In the genomic region with DNA sequence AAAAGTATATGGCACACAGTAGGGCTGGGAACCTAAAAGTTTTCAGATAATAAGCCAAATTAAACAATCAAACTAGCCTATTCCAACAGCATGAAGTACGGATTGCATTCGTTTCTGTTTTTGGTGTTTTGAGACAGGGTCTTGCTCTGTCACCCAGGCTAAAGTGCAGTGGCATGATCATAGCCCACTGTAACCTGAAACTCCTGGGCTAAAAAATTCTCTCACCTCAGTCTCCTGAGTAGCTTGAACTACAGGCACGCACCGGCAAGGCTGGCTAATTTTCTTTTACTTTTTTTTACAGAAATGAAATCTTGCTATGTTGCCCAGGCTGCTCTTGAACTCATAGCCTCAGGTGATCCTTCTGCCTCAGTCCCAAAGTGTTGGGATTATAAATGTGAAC, we compare ENCODE assay signal across 2 cellular contexts.
A peak's percentile ranks its signal among the peaks of the same experiment; 100 is the strongest.
TF ChIP-seq lines count a peak whose summit lies in the region.

No MANE protein-coding gene starts in this region.

TF ChIP-seq in HepG2, 621 proteins besides CTCF, POLR2A, EP300 and RAD21 (continued from another document):
- TF ChIP-seq PHF21A (CRISPR knock-in tag; IDR thresholded peaks at IDR 0.05) (no peak), HNF4A (CRISPR knock-in tag; IDR thresholded peaks at IDR 0.05) (peak; percentile 28; the same call in 1 of the 2 replicates), SIX4 (CRISPR knock-in tag; IDR thresholded peaks at IDR 0.05) (peak; percentile 54; the same call in 1 of the 2 replicates), ZNF713 (CRISPR knock-in tag; IDR thresholded peaks at IDR 0.05) (no peak)
- TF ChIP-seq, protein P1, sequence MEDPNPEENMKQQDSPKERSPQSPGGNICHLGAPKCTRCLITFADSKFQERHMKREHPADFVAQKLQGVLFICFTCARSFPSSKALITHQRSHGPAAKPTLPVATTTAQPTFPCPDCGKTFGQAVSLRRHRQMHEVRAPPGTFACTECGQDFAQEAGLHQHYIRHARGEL (CRISPR knock-in tag; IDR thresholded peaks at IDR 0.05) = no peak

TF ChIP-seq in WTC11, 78 proteins besides CTCF, POLR2A, EP300 and RAD21 (continued from another document):
- TF ChIP-seq, protein P2, sequence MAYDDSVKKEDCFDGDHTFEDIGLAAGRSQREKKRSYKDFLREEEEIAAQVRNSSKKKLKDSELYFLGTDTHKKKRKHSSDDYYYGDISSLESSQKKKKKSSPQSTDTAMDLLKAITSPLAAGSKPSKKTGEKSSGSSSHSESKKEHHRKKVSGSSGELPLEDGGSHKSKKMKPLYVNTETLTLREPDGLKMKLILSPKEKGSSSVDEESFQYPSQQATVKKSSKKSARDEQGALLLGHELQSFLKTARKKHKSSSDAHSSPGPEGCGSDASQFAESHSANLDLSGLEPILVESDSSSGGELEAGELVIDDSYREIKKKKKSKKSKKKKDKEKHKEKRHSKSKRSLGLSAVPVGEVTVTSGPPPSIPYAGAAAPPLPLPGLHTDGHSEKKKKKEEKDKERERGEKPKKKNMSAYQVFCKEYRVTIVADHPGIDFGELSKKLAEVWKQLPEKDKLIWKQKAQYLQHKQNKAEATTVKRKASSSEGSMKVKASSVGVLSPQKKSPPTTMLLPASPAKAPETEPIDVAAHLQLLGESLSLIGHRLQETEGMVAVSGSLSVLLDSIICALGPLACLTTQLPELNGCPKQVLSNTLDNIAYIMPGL (CRISPR knock-in tag; IDR thresholded peaks at IDR 0.05) = no peak
- TF ChIP-seq, protein P3, sequence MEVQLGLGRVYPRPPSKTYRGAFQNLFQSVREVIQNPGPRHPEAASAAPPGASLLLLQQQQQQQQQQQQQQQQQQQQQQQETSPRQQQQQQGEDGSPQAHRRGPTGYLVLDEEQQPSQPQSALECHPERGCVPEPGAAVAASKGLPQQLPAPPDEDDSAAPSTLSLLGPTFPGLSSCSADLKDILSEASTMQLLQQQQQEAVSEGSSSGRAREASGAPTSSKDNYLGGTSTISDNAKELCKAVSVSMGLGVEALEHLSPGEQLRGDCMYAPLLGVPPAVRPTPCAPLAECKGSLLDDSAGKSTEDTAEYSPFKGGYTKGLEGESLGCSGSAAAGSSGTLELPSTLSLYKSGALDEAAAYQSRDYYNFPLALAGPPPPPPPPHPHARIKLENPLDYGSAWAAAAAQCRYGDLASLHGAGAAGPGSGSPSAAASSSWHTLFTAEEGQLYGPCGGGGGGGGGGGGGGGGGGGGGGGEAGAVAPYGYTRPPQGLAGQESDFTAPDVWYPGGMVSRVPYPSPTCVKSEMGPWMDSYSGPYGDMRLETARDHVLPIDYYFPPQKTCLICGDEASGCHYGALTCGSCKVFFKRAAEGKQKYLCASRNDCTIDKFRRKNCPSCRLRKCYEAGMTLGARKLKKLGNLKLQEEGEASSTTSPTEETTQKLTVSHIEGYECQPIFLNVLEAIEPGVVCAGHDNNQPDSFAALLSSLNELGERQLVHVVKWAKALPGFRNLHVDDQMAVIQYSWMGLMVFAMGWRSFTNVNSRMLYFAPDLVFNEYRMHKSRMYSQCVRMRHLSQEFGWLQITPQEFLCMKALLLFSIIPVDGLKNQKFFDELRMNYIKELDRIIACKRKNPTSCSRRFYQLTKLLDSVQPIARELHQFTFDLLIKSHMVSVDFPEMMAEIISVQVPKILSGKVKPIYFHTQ (CRISPR knock-in tag; IDR thresholded peaks at IDR 0.05) = no peak
- no peak for TF ChIP-seq CREM (CRISPR knock-in tag; IDR thresholded peaks at IDR 0.05)
